8 cellular contexts compared by ENCODE assay signal in the genomic region with DNA sequence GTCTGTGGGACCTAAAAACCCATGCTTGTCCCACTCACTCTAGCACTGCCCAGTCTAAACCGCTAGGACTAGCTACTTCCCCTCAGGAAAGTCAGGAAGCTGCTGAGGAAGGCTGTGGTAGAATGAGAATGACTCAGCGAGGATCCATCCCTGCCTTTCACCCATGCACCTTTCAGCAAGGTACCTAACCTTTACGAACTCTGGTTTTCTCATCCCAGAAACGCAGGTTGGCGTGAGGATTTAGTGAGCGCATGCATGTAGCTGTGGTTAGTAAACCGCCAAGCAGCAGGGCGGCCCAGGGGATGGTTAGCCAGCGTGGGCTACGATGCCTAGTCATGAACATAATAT. TPM values are rescaled to one million over a fixed set of nuclear protein-coding genes. Genes with fewer than 3 reads are reported as not detected.
DNase-seq lines count a peak whose midpoint lies in the region; ATAC-seq and TF ChIP-seq lines count a peak whose summit lies in the region.

No MANE protein-coding gene starts in this region.

- peak in 2 of 3 donors; percentile 14 to 31 for DNase-seq in T-helper 17 cell
- DNase-seq in dermis microvascular lymphatic vessel endothelial cell (ENCODE audit: low read depth in 2 of 2) = peak; percentile 26 to 74
- DNase-seq in mesendoderm = peak; percentile 89
- no peak for DNase-seq in NOMO-1 treated with dmso at 0.1 percent for 144 hours (lab: John Stamatoyannopoulos, UW; ENCODE audit: unreplicated experiment)
- DNase-seq in NCI-H345 treated with DMSO at 0.1 percent for 48 hours (lab: John Stamatoyannopoulos, UW; ENCODE audit: unreplicated experiment) = no peak

- H3K9me3 ChIP-seq in T-helper 17 cell (ENCODE audit: control insufficient read depth, low read length, poor library complexity, severe bottlenecking) (no peaks in the 10 kb centered on the region), subcutaneous abdominal adipose tissue (ENCODE audit: control insufficient read depth in 5 of 5, low read length in 5 of 5) (no peaks in the 10 kb centered on the region)

- peak; percentile 8 for ATAC-seq in HG03342 (IDR thresholded peaks at IDR 0.05; ENCODE audit: unreplicated experiment)
- ATAC-seq in T-helper 17 cell = no peak

- H4K5ac ChIP-seq in mesendoderm (ENCODE audit: low read length) = peak overlapping the region; percentile 17

- peak overlapping the region; percentile 33 for H2BK5ac ChIP-seq in mesendoderm (ENCODE audit: low read length)

- H3K4ac ChIP-seq in mesendoderm (ENCODE audit: low read depth, low read length) = peak overlapping the region; percentile 59

- no peaks in the 10 kb centered on the region for H3K36me3 Mint-ChIP-seq in T-helper 17 cell (ENCODE audit: low read depth)

- H3K9ac ChIP-seq in mesendoderm (ENCODE audit: low read length) = peak overlapping the region; percentile 68
- peak overlapping the region in 4 of 5 donors; percentile 44 to 86 (median 78) for H3K9ac ChIP-seq in subcutaneous abdominal adipose tissue (ENCODE audit: low read length in 5 of 5)

- H3K4me3 ChIP-seq in mesendoderm (ENCODE audit: low read length) (no peak overlapping the region), subcutaneous abdominal adipose tissue (ENCODE audit: low read depth in 1 of 5, low read length in 5 of 5) (peak overlapping the region; percentile 51 to 72 (median 63))

- peak overlapping the region; percentile 96 for H3K18ac ChIP-seq in mesendoderm (ENCODE audit: low read length)

- H3K27ac Mint-ChIP-seq in T-helper 17 cell = peak overlapping the region; percentile 98

- H3K27me3 Mint-ChIP-seq in T-helper 17 cell = no peaks in the 10 kb centered on the region

- H3K23ac ChIP-seq in mesendoderm (ENCODE audit: low read length) = no peak overlapping the region

- peak overlapping the region; percentile 25 for H2BK15ac ChIP-seq in mesendoderm (replicated peaks; ENCODE audit: low read depth)

- H3K4me1 Mint-ChIP-seq in T-helper 17 cell = peaks cover 29% of the 10 kb centered on the region

- H3K79me1 ChIP-seq in mesendoderm (ENCODE audit: low read length) = no peaks in the 10 kb centered on the region

- peak overlapping the region; percentile 69 for H2BK120ac ChIP-seq in mesendoderm (ENCODE audit: low read depth, low read length)

- peak; percentile 19; the same call in 1 of the 3 replicates for TF ChIP-seq CTCF in GM12872 (IDR thresholded peaks at IDR 0.05; ENCODE audit: insufficient read depth, low read depth, low read length)

- peak overlapping the region; percentile 87 for H3K4me3 Mint-ChIP-seq in T-helper 17 cell

- H3K79me2 ChIP-seq in mesendoderm (ENCODE audit: control insufficient read depth, insufficient read depth, low read length) = no peaks in the 10 kb centered on the region

- WGBS in mesendoderm (ENCODE audit: extremely low coverage, insufficient coverage, low lambda C conversion rate) = no CpG with 5 or more reads among the region's 10 CpGs

- H3K27me3 ChIP-seq in mesendoderm (ENCODE audit: insufficient read depth, low read length, poor library complexity) (no peaks in the 10 kb centered on the region), subcutaneous abdominal adipose tissue (ENCODE audit: control insufficient read depth in 5 of 5, insufficient read depth in 4 of 5, low read length in 5 of 5) (no peaks in the 10 kb centered on the region)

- no peak overlapping the region for H4K8ac ChIP-seq in mesendoderm (ENCODE audit: low read depth, low read length)

- no peaks in the 10 kb centered on the region for H3K36me3 ChIP-seq in mesendoderm (ENCODE audit: control insufficient read depth, insufficient read depth, low read length)
- no peaks in the 10 kb centered on the region for H3K36me3 ChIP-seq in subcutaneous abdominal adipose tissue (ENCODE audit: control insufficient read depth in 5 of 5, insufficient read depth in 5 of 5, low read length in 5 of 5)

- H2AK5ac ChIP-seq in mesendoderm (ENCODE audit: low read length) = no peak overlapping the region

- H3K4me1 ChIP-seq in mesendoderm (ENCODE audit: control insufficient read depth, low read depth, low read length) (peaks cover 10% of the 10 kb centered on the region), subcutaneous abdominal adipose tissue (ENCODE audit: control insufficient read depth in 5 of 5, insufficient read depth in 5 of 5, low read length in 5 of 5) (peaks cover 5 to 24% (median 18%) of the 10 kb centered on the region in 5 donors)

- peak overlapping the region; percentile 66 for H3K56ac ChIP-seq in mesendoderm (ENCODE audit: low read length)

- H3K4me2 ChIP-seq in mesendoderm (ENCODE audit: low read length) = peak overlapping the region; percentile 46

- H3K27ac ChIP-seq in mesendoderm (ENCODE audit: low read depth, low read length) (peak overlapping the region; percentile 54), subcutaneous abdominal adipose tissue (ENCODE audit: low read depth, low read length) (peak overlapping the region; percentile 50)

RNA-seq across cellular contexts. Expression of gene RFFL, which starts 26.3 kb away (rescaled TPM):
- 10 to 100 TPM; 71.0 to 72.1 TPM for total RNA-seq in T-helper 17 cell
- 6.0 and 7.3 TPM in 2 replicates for total RNA-seq in dermis microvascular lymphatic vessel endothelial cell
- polyA plus RNA-seq in mesendoderm (2013, experiment 1 of 2) = 10.7 TPM
- 10.8 TPM for polyA plus RNA-seq in mesendoderm (2013, experiment 2 of 2)

RNA-seq across cellular contexts. Expression of gene RAD51D, which starts 29.8 kb away (rescaled TPM):
- 10 to 100 TPM in 1 of 2 donors, 1 to 10 TPM in 1; 8.7 to 14.2 TPM for total RNA-seq in T-helper 17 cell
- total RNA-seq in dermis microvascular lymphatic vessel endothelial cell = 7.7 and 22.0 TPM in 2 replicates
- 7.3 TPM for polyA plus RNA-seq in mesendoderm (2013, experiment 1 of 2)
- polyA plus RNA-seq in mesendoderm (2013, experiment 2 of 2) = 7.3 TPM

RNA-seq across cellular contexts. Expression of gene FNDC8, which starts 31.6 kb away (rescaled TPM):
- total RNA-seq in T-helper 17 cell (not detected), dermis microvascular lymphatic vessel endothelial cell (under 0.01 TPM in 1 of 2 replicates, not detected in the other)
- polyA plus RNA-seq in mesendoderm (2013, experiment 1 of 2) = 0.03 TPM
- not detected for polyA plus RNA-seq in mesendoderm (2013, experiment 2 of 2)

RNA-seq across cellular contexts. Expression of gene NLE1, which starts 52.3 kb away (rescaled TPM):
- 1 to 10 TPM; 9.5 to 9.6 TPM for total RNA-seq in T-helper 17 cell
- total RNA-seq in dermis microvascular lymphatic vessel endothelial cell = 15.0 and 17.4 TPM in 2 replicates
- 25.7 TPM for polyA plus RNA-seq in mesendoderm (2013, experiment 1 of 2)
- polyA plus RNA-seq in mesendoderm (2013, experiment 2 of 2) = 25.8 TPM

RNA-seq across cellular contexts. Expression of gene UNC45B, which starts 57.8 kb away (rescaled TPM):
- total RNA-seq in T-helper 17 cell = under 1 TPM; 0.15 to 0.23 TPM
- total RNA-seq in dermis microvascular lymphatic vessel endothelial cell = under 0.01 TPM in 1 of 2 replicates, not detected in the other
- polyA plus RNA-seq in mesendoderm (2013, experiment 1 of 2) = 0.06 TPM
- 0.08 TPM for polyA plus RNA-seq in mesendoderm (2013, experiment 2 of 2)

Comparison
In these comparisons a context has a peak if more than half of its experiments do, and no peak if none do; other contexts are left out.
1. DNase-seq: peak in T-helper 17 cell (2 of 3), dermis microvascular lymphatic vessel endothelial cell (2 of 2) and mesendoderm (single experiment); none in NOMO-1 treated with dmso at 0.1 percent for 144 hours (single experiment) and NCI-H345 treated with DMSO at 0.1 percent for 48 hours (single experiment).